In the genomic region with DNA sequence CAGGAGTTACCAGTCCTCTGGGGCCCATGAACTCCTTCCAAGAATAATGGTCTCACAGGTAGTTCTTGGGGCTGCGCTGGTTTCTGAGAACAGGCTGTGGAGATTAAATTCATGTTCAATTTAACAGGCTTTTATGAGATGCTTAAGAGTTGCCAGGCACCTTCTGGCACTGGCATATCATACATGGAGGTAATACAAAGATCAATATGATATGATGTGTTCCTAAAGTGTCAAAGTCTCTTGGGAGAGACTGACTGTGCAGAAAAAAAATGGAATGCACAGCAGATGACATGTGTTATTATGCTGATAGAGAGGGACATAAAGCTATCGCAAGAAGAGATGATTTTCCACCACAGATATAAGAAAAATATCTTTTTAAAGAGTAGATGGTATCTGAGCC, we compare ENCODE assay signal across 16 cellular contexts. TPM values are rescaled to one million over a fixed set of nuclear protein-coding genes. Genes with fewer than 3 reads are reported as not detected.
DNase-seq lines count a peak whose midpoint lies in the region; ATAC-seq and TF ChIP-seq lines count a peak whose summit lies in the region.
"Had no signal": no experiment of that assay in that cellular context is flagged by ENCODE, and none has a peak within 500 bp of the region (broad histone marks: within the 10 kb centered on the region; RNA-seq: fewer than 3 reads in every experiment).

No MANE protein-coding gene starts in this region.

- ATAC-seq in heart right ventricle (no peak), HG03521 (IDR thresholded peaks at IDR 0.05; ENCODE audit: unreplicated experiment) (no peak)
- ATAC-seq: HCT116 had no signal

- intact Hi-C loops in heart right ventricle (cut with DNase I): no loop called here
- intact Hi-C loops in cardiac septum (cut with DNase I): no loop called here

- H3K4me1 ChIP-seq in heart right ventricle: peaks cover 0 to 57% (median 32%) of the 10 kb centered on the region in 9 donors
- H3K4me1 ChIP-seq: BLaER1 treated with 17β-estradiol and CSF1 and Interleukin-3, amounts not matched to agents 10 nM and 100 nM had no signal

- H3K27ac ChIP-seq in heart right ventricle (peak overlapping the region in 8 of 10 donors; percentile 7 to 92 (median 88)), layer of hippocampus (ENCODE audit: low read depth, low read length) (peak overlapping the region; percentile 96), temporal lobe (ENCODE audit: low read depth, low read length) (peak overlapping the region; percentile 10)
- H3K27ac ChIP-seq: BLaER1 treated with 17β-estradiol and CSF1 and Interleukin-3, amounts not matched to agents 10 nM and 100 nM; GM23248; HL-60 had no signal

- DNase-seq in heart right ventricle: no peak
- no peak for DNase-seq in cardiac septum (ENCODE audit: low spot score)
- peak; percentile 53 for DNase-seq in NCI-H2171 treated with DMSO at 0.1 percent for 48 hours (lab: John Stamatoyannopoulos, UW)
- DNase-seq in MV-4-11 (lab: John Stamatoyannopoulos, UW): no peak
- DNase-seq: ACHN; CD4-positive, CD25-positive, alpha-beta regulatory T cell; DMS53; GF-D8; GM23248 had no signal

- no peaks in the 10 kb centered on the region for H3K36me3 ChIP-seq in heart right ventricle
- H3K36me3 ChIP-seq: BLaER1 treated with 17β-estradiol and CSF1 and Interleukin-3, amounts not matched to agents 10 nM and 100 nM had no signal

- peaks cover 0 to 17% (median 6%) of the 10 kb centered on the region in 11 donors for H3K9me3 ChIP-seq in heart right ventricle

- H3K27me3 ChIP-seq in heart right ventricle (peaks cover 0 to 5% (median 0%) of the 10 kb centered on the region in 7 donors), layer of hippocampus (ENCODE audit: control insufficient read depth, insufficient read depth, low read length) (no peaks in the 10 kb centered on the region)
- H3K27me3 ChIP-seq: BLaER1 treated with 17β-estradiol and CSF1 and Interleukin-3, amounts not matched to agents 10 nM and 100 nM had no signal

- 70 to 74% methylated on average over 2 of the region's 2 CpGs for WGBS in heart right ventricle, 2 donors

- no peak overlapping the region for H3K4me3 ChIP-seq in heart right ventricle
- H3K4me3 ChIP-seq: BLaER1 treated with 17β-estradiol and CSF1 and Interleukin-3, amounts not matched to agents 10 nM and 100 nM; GM23248 had no signal

- no peak for TF ChIP-seq CTCF in heart right ventricle (IDR thresholded peaks at IDR 0.05)

RNA-seq across cellular contexts. Expression of a gene that starts 6.8 kb away (rescaled TPM):
- total RNA-seq in heart right ventricle (100 to 1,000 TPM in 7 of 10 donors, 10 to 100 TPM in 3; 24.0 to 212 (median 130) TPM), cardiac septum (160 TPM), temporal lobe (0.49 TPM)
- 100 to 1,000 TPM in 1 of 2 donors, 10 to 100 TPM in 1; 73.6 to 188 TPM for polyA plus RNA-seq in heart right ventricle
- total RNA-seq: A172; CD4-positive, CD25-positive, alpha-beta regulatory T cell; GM23248 had no signal
- polyA plus RNA-seq: GM23248 had no signal

Comparison
In these comparisons a context has a peak if more than half of its experiments do, and no peak if none do; other contexts are left out.
1. H3K27ac ChIP-seq: peak in every context shown above with its lines; median percentile 96 in layer of hippocampus; 88 in heart right ventricle; 10 in temporal lobe.
2. RNA of a gene that starts 6.8 kb away (total RNA-seq): 160 TPM in cardiac septum (single experiment) and 24.0 to 212 TPM in heart right ventricle; 0.49 TPM in temporal lobe (single experiment); every median in the first group is over 10 times any median in the second.